Comparison of ENCODE assay signal across 8 cellular contexts in the genomic region with DNA sequence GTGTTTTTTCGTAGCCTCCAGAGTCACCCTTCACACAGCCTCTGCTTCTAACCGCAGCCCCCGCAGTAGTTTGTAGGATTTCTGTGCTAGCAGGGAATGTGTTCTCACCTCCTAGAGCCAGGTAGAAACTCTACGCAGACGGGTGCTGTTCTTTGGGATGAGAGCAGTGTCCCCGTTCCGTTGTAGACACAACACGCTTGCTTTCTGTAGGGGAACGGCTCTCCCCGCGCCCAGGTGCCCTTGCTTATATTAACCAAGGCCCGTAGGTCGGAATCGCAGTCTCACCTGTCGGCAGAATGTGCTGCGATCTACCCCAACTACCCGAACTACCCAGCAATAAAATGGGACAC.
A peak's percentile ranks its signal among the peaks of the same experiment; 100 is the strongest.
DNase-seq lines count a peak whose midpoint lies in the region; ATAC-seq and TF ChIP-seq lines count a peak whose summit lies in the region.

No MANE protein-coding gene starts in this region.

- peak overlapping the region; percentile 51 for H3K4me3 ChIP-seq in AG04449 (ENCODE audit: low read depth, low read length)
- peak overlapping the region; percentile 30 for H3K4me3 ChIP-seq in lower leg skin (ENCODE audit: low read depth, poor library complexity, severe bottlenecking)
- peak overlapping the region; percentile 51 for H3K4me3 ChIP-seq in upper lobe of right lung

- H3K36me3 ChIP-seq in upper lobe of right lung, result no peaks in the 10 kb centered on the region

- no peaks in the 10 kb centered on the region for H3K9me3 Mint-ChIP-seq in HFFc6
- no peaks in the 10 kb centered on the region for H3K9me3 Mint-ChIP-seq in activated naive CD8-positive, alpha-beta T cell treated with anti-CD3 and anti-CD28 coated beads, Interleukin-2, amount 50 U/mL, for 24 hours

- DNase-seq in AG04449 (ENCODE audit: low read depth, low spot score), result no peak
- no peak for DNase-seq in HFFc6
- no peak for DNase-seq in activated naive CD8-positive, alpha-beta T cell treated with anti-CD3 and anti-CD28 coated beads, Interleukin-2, amount 50 U/mL, for 24 hours
- no peak for DNase-seq in lower leg skin (ENCODE audit: low spot score in 2 of 2)
- DNase-seq in upper lobe of right lung, result no peak
- DNase-seq in SW480 (ENCODE audit: low spot score), result no peak
- no peak for DNase-seq in D341Med (ENCODE audit: low spot score)
- no peak for DNase-seq in NCI-H1048 (lab: John Stamatoyannopoulos, UW)

- H3K9me3 ChIP-seq in upper lobe of right lung, result no peaks in the 10 kb centered on the region

- H3K4me3 Mint-ChIP-seq in HFFc6, result peak overlapping the region; percentile 84
- H3K4me3 Mint-ChIP-seq in activated naive CD8-positive, alpha-beta T cell treated with anti-CD3 and anti-CD28 coated beads, Interleukin-2, amount 50 U/mL, for 24 hours, result peak overlapping the region; percentile 81

- no peak overlapping the region for H3K27ac ChIP-seq in upper lobe of right lung

- no peak for ATAC-seq in activated naive CD8-positive, alpha-beta T cell treated with anti-CD3 and anti-CD28 coated beads, Interleukin-2, amount 50 U/mL, for 24 hours
- ATAC-seq in upper lobe of right lung, result peak; percentile 33

- CTCF ChIA-PET in AG04449 (lab: Yijun Ruan, JAX), result no interaction called here

- peaks cover 11% of the 10 kb centered on the region for H3K27me3 ChIP-seq in upper lobe of right lung

- 3 to 6% methylated on average over 17 of the region's 17 CpGs for WGBS in lower leg skin, 2 donors

- no peak for TF ChIP-seq POLR2A in lower leg skin (IDR thresholded peaks at IDR 0.05)

- intact Hi-C loops in lower leg skin (cut with DNase I; ENCODE audit: low total_unique reads), result no loop called here
- intact Hi-C loops in upper lobe of right lung (cut with DNase I), result no loop called here

- no peaks in the 10 kb centered on the region for H3K36me3 Mint-ChIP-seq in HFFc6 (ENCODE audit: low read depth)
- no peaks in the 10 kb centered on the region for H3K36me3 Mint-ChIP-seq in activated naive CD8-positive, alpha-beta T cell treated with anti-CD3 and anti-CD28 coated beads, Interleukin-2, amount 50 U/mL, for 24 hours (ENCODE audit: low read depth)

- peaks cover 15% of the 10 kb centered on the region for H3K4me1 Mint-ChIP-seq in HFFc6 (ENCODE audit: low read depth)
- peaks cover 21% of the 10 kb centered on the region for H3K4me1 Mint-ChIP-seq in activated naive CD8-positive, alpha-beta T cell treated with anti-CD3 and anti-CD28 coated beads, Interleukin-2, amount 50 U/mL, for 24 hours

- no peak overlapping the region for H3K27ac Mint-ChIP-seq in HFFc6
- H3K27ac Mint-ChIP-seq in activated naive CD8-positive, alpha-beta T cell treated with anti-CD3 and anti-CD28 coated beads, Interleukin-2, amount 50 U/mL, for 24 hours, result peak overlapping the region; percentile 99

- H3K4me1 ChIP-seq in upper lobe of right lung, result peaks cover 3% of the 10 kb centered on the region

- POLR2A ChIA-PET in AG04449 (lab: Yijun Ruan, JAX), result no interaction called here

- peaks cover 35% of the 10 kb centered on the region for H3K27me3 Mint-ChIP-seq in HFFc6 (ENCODE audit: insufficient read depth)
- peaks cover 4% of the 10 kb centered on the region for H3K27me3 Mint-ChIP-seq in activated naive CD8-positive, alpha-beta T cell treated with anti-CD3 and anti-CD28 coated beads, Interleukin-2, amount 50 U/mL, for 24 hours

- TF ChIP-seq CTCF in AG04449 (IDR thresholded peaks at IDR 0.05; ENCODE audit: insufficient read depth, low read length, missing control alignments), result no peak
- no peak for TF ChIP-seq CTCF in HFFc6 (IDR thresholded peaks at IDR 0.05)
- no peak for TF ChIP-seq CTCF in lower leg skin (IDR thresholded peaks at IDR 0.05)
- no peak for TF ChIP-seq CTCF in upper lobe of right lung (IDR thresholded peaks at IDR 0.05)
